In genomic region chr2:64000630-64001381, GRCh38 we compare ENCODE assay signal across 15 cellular contexts. TPM values are rescaled to one million over a fixed set of nuclear protein-coding genes. Genes with fewer than 3 reads are reported as not detected.
A peak's percentile ranks its signal among the peaks of the same experiment; 100 is the strongest.
DNase-seq lines count a peak whose midpoint lies in the region; ATAC-seq and TF ChIP-seq lines count a peak whose summit lies in the region.
"Had no signal": no experiment of that assay in that cellular context is flagged by ENCODE, and none has a peak within 500 bp of the region (broad histone marks: within the 10 kb centered on the region; RNA-seq: fewer than 3 reads in every experiment).

No MANE protein-coding gene starts in this region.

- H3K79me2 ChIP-seq in H9 (ENCODE audit: insufficient read depth, low read length): no peaks in the 10 kb centered on the region

- no peak overlapping the region for H2BK12ac ChIP-seq in H9 (ENCODE audit: insufficient read length, low read depth, low read length)

- H3K27me3 Mint-ChIP-seq in H9 (ENCODE audit: low read depth): no peaks in the 10 kb centered on the region; the same call in 1 of the 2 replicates
- H3K27me3 Mint-ChIP-seq: CD4-positive, alpha-beta T cell had no signal

- no peak overlapping the region for H3K18ac ChIP-seq in H9 (ENCODE audit: insufficient read length, low read depth, low read length)

- no peaks in the 10 kb centered on the region for H3K23me2 ChIP-seq in H9 (ENCODE audit: insufficient read length, low read depth, low read length, poor library complexity, severe bottlenecking)

- H3K4me1 Mint-ChIP-seq in H9: peaks cover 2 to 3% of the 10 kb centered on the region in 2 experiments; a peak in 2 of 4 replicates

- no peak overlapping the region for H3K27ac ChIP-seq in 22Rv1
- H3K27ac ChIP-seq in H9 (ENCODE audit: insufficient read length, low read depth, low read length): no peak overlapping the region
- no peak overlapping the region for H3K27ac ChIP-seq in body of pancreas
- H3K27ac ChIP-seq: hepatocyte, SJCRH30 had no signal

- no peak overlapping the region for H3K9ac ChIP-seq in H9 (ENCODE audit: extremely low read depth, insufficient read length, low read length)

- no peak overlapping the region for H2AK5ac ChIP-seq in H9 (ENCODE audit: insufficient read length, low read length)

- TF ChIP-seq CTCF in 22Rv1 (IDR thresholded peaks at IDR 0.05): peak; percentile 28
- TF ChIP-seq CTCF in H9 (conservative IDR thresholded peaks at IDR 0.05): peak; percentile 59
- peak in 4 of 7 experiments; percentile 10 to 18 (median 16) for TF ChIP-seq CTCF in body of pancreas (IDR thresholded peaks at IDR 0.05)

- no peak overlapping the region for H3K14ac ChIP-seq in H9 (ENCODE audit: insufficient read depth, low read length)

- H2BK15ac ChIP-seq in H9 (ENCODE audit: low read depth, low read length): no peak overlapping the region

- no peak overlapping the region for H3K4me2 ChIP-seq in H9 (ENCODE audit: insufficient read depth, insufficient read length, low read length)
- H3K4me2 ChIP-seq: hepatocyte had no signal

- no peak overlapping the region for H4K5ac ChIP-seq in H9 (ENCODE audit: insufficient read length, low read depth, low read length)

- H4K91ac ChIP-seq in H9 (ENCODE audit: insufficient read length, low read depth, low read length): no peak overlapping the region

- no CpG with 5 or more reads among the region's 5 CpGs for WGBS in H9 (ENCODE audit: extremely low coverage, insufficient read length, low lambda C conversion rate)
- WGBS in body of pancreas, 2 donors: 95 to 96% methylated on average over 5 of the region's 5 CpGs

- no peaks in the 10 kb centered on the region for H3K36me3 ChIP-seq in body of pancreas (replicated peaks in 1 of 2; ENCODE audit: insufficient read depth in 1 of 2, low read depth in 2 of 2)

- H3K4me3 ChIP-seq in body of pancreas: no peak overlapping the region
- H3K4me3 ChIP-seq: hepatocyte, SJCRH30 had no signal

- no peak overlapping the region for H3T11ph ChIP-seq in H9 (ENCODE audit: low read length)

- no peak overlapping the region for H2BK120ac ChIP-seq in H9 (ENCODE audit: low read depth, low read length, poor library complexity, severe bottlenecking)

- ATAC-seq in body of pancreas: no peak
- ATAC-seq in left ventricle myocardium superior: peak; percentile 48
- ATAC-seq in GM18517 (IDR thresholded peaks at IDR 0.05; ENCODE audit: unreplicated experiment): no peak

- H3K79me1 ChIP-seq in H9 (ENCODE audit: insufficient read depth, low read depth, low read length, poor library complexity, severe bottlenecking): no peaks in the 10 kb centered on the region

- H3K9me3 ChIP-seq in H9 (ENCODE audit: control insufficient read depth, low read depth, low read length) (no peaks in the 10 kb centered on the region), body of pancreas (no peaks in the 10 kb centered on the region)

- H3K4me3 Mint-ChIP-seq in H9: no peak overlapping the region
- H3K4me3 Mint-ChIP-seq: CD4-positive, alpha-beta T cell had no signal

- H3K27me3 ChIP-seq in H9 (ENCODE audit: insufficient read depth, low read length) (no peaks in the 10 kb centered on the region), body of pancreas (no peaks in the 10 kb centered on the region)
- H3K27me3 ChIP-seq: hepatocyte, SJCRH30 had no signal

- H2BK5ac ChIP-seq in H9 (ENCODE audit: insufficient read length, low read length): no peak overlapping the region

- peak; percentile 52 for DNase-seq in H9
- peak in 1 of 4 donors; percentile 23 for DNase-seq in body of pancreas
- DNase-seq in left ventricle myocardium superior: no peak
- no peak for DNase-seq in SK-N-DZ (ENCODE audit: low spot score)
- no peak for DNase-seq in pons (ENCODE audit: low spot score)
- no peak for DNase-seq in mesenteric fat pad (ENCODE audit: low spot score)
- DNase-seq: activated CD8-positive, alpha-beta memory T cell treated with anti-CD3 and anti-CD28 coated beads, Interleukin-2, amount 50 U/mL, for 4 hours; activated naive CD4-positive, alpha-beta T cell treated with Interleukin-2 at 50 U/mL for 16 hours; CD4-positive, alpha-beta T cell; NCI-H1930; NCI-H446; SJCRH30 had no signal

- no peak overlapping the region; a peak in 1 of 7 replicates for H3K27ac Mint-ChIP-seq in H9
- H3K27ac Mint-ChIP-seq: CD4-positive, alpha-beta T cell had no signal

- TF ChIP-seq POLR2A in body of pancreas (IDR thresholded peaks at IDR 0.05): no peak

- H2AFZ ChIP-seq in H9 (ENCODE audit: low read length): no peak overlapping the region
- H2AFZ ChIP-seq: hepatocyte had no signal

- intact Hi-C loops in body of pancreas (cut with DNase I) (no loop called here), left ventricle myocardium superior (cut with micrococcal nuclease) (no loop called here)

- H3K4me1 ChIP-seq in H9 (ENCODE audit: insufficient read depth, low read length): no peaks in the 10 kb centered on the region
- peaks cover 8% of the 10 kb centered on the region for H3K4me1 ChIP-seq in body of pancreas
- H3K4me1 ChIP-seq: SJCRH30 had no signal

- H3K36me3 Mint-ChIP-seq in H9 (ENCODE audit: insufficient read depth in 1 of 3, low read depth in 3 of 3): peaks cover 16 to 41% (median 24%) of the 10 kb centered on the region in 3 experiments

- no peak overlapping the region for H3K56ac ChIP-seq in H9 (ENCODE audit: insufficient read length, low read depth, low read length)

- no peaks in the 10 kb centered on the region for H4K20me1 ChIP-seq in H9 (ENCODE audit: control insufficient read depth, insufficient read depth, insufficient read length)

- H4K8ac ChIP-seq in H9 (replicated peaks; ENCODE audit: insufficient read length, low read depth, low read length): no peak overlapping the region

- no peak overlapping the region for H2BK20ac ChIP-seq in H9 (ENCODE audit: low read depth, low read length, poor library complexity, severe bottlenecking)

- peaks cover 20 to 28% of the 10 kb centered on the region in 2 experiments for H3K9me3 Mint-ChIP-seq in H9

- H3K23ac ChIP-seq in H9 (ENCODE audit: insufficient read length, low read depth, low read length): no peak overlapping the region

- no peak overlapping the region for H3K4ac ChIP-seq in H9 (ENCODE audit: low read depth, low read length)

RNA-seq across cellular contexts. Expression of gene VPS54, which starts 18.4 kb away (rescaled TPM):
- total RNA-seq in H9 (2021): 13.4 TPM in 2 replicates
- total RNA-seq in body of pancreas: 10 to 100 TPM; 17.8 to 22.8 TPM
- 10.7 TPM for total RNA-seq in left ventricle myocardium superior
- polyA plus RNA-seq in SK-N-DZ (2014; cell fraction: cytosol; rRNA removed): 16.5 and 19.2 TPM in 2 replicates
- polyA plus RNA-seq in SK-N-DZ (2014; cell fraction: nucleus; rRNA removed): 21.6 and 22.1 TPM in 2 replicates
- 22.2 TPM for total RNA-seq in mesenteric fat pad
